Comparison of ENCODE assay signal across 8 cellular contexts in genomic region chr11:45900175-45900800, GRCh38. TPM values are rescaled to one million over a fixed set of nuclear protein-coding genes. Genes with fewer than 3 reads are reported as not detected.
DNase-seq lines count a peak whose midpoint lies in the region; ATAC-seq and TF ChIP-seq lines count a peak whose summit lies in the region.
"Not testable (repeated sequence)": the region's sequence is repeated elsewhere in the genome, so short reads cannot be mapped to it uniquely, and the experiment has no call there.

No MANE protein-coding gene starts in this region.

- H3K4me3 ChIP-seq in BE2C (ENCODE audit: low read depth, low read length) (peak overlapping the region; percentile 57), GM23338 (peak overlapping the region; percentile 75), NT2/D1 (ENCODE audit: insufficient read length, low read depth) (peak overlapping the region; percentile 85), duodenal mucosa (ENCODE audit: low read depth in 1 of 2, low read length in 2 of 2) (peak overlapping the region; percentile 28 to 40), iPS DF 6.9 (ENCODE audit: low read length) (peak overlapping the region; percentile 55; the same call in 1 of the 2 replicates), stomach (peak overlapping the region; percentile 46 to 63 (median 58))

- not testable (repeated sequence) for H3K27ac ChIP-seq in GM23338 (ENCODE audit: low read depth); duodenal mucosa (ENCODE audit: low read depth, low read length); iPS DF 6.9 (ENCODE audit: low read length)
- H3K27ac ChIP-seq in stomach: peak overlapping the region in 4 of 5 donors; percentile 17 to 82 (median 72)

- not testable (repeated sequence) for H3K9me2 ChIP-seq in GM23338 (ENCODE audit: insufficient read depth)

- H3K27ac Mint-ChIP-seq in GM23338; activated T-cell treated with anti-CD3 and anti-CD28 coated beads, Interleukin-2, amount 50 U/mL, for 72 hours; natural killer cell treated with Interleukin-12 subunit alpha and Interleukin-12 subunit beta and Interleukin-15 and Interleukin-18, amount 100 ng/mL, for 72 hours: not testable (repeated sequence)

- peaks cover 20% of the 10 kb centered on the region for H3K4me1 Mint-ChIP-seq in GM23338
- H3K4me1 Mint-ChIP-seq in activated T-cell treated with anti-CD3 and anti-CD28 coated beads, Interleukin-2, amount 50 U/mL, for 72 hours (ENCODE audit: low read depth); natural killer cell treated with Interleukin-12 subunit alpha and Interleukin-12 subunit beta and Interleukin-15 and Interleukin-18, amount 100 ng/mL, for 72 hours (ENCODE audit: low read depth in 2 of 2): not testable (repeated sequence)

- H3K9me3 ChIP-seq in BE2C; NT2/D1 (ENCODE audit: insufficient read depth, low read length); duodenal mucosa (ENCODE audit: control insufficient read depth in 1 of 2, low read length in 2 of 2); iPS DF 6.9 (ENCODE audit: control insufficient read depth, insufficient read depth, low read length); stomach: not testable (repeated sequence)

- intact Hi-C loops in stomach (cut with DNase I; ENCODE audit: low total_unique reads): not testable (repeated sequence)

- TF ChIP-seq CTCF in BE2C (IDR thresholded peaks at IDR 0.05; ENCODE audit: low read depth, low read length); GM23338 (conservative IDR thresholded peaks at IDR 0.05; ENCODE audit: low read depth in 2 of 2); stomach (IDR thresholded peaks at IDR 0.05): not testable (repeated sequence)

- H3K9me3 Mint-ChIP-seq in GM23338; activated T-cell treated with anti-CD3 and anti-CD28 coated beads, Interleukin-2, amount 50 U/mL, for 72 hours; natural killer cell treated with Interleukin-12 subunit alpha and Interleukin-12 subunit beta and Interleukin-15 and Interleukin-18, amount 100 ng/mL, for 72 hours: not testable (repeated sequence)

- H3K4me3 Mint-ChIP-seq in GM23338: peak overlapping the region; percentile 69
- peak overlapping the region; percentile 58 to 70 for H3K4me3 Mint-ChIP-seq in activated T-cell treated with anti-CD3 and anti-CD28 coated beads, Interleukin-2, amount 50 U/mL, for 72 hours
- peak overlapping the region; percentile 65 for H3K4me3 Mint-ChIP-seq in natural killer cell treated with Interleukin-12 subunit alpha and Interleukin-12 subunit beta and Interleukin-15 and Interleukin-18, amount 100 ng/mL, for 72 hours

- peak overlapping the region; percentile 90 for H3K9ac ChIP-seq in NT2/D1 (ENCODE audit: insufficient read length, low read depth)
- not testable (repeated sequence) for H3K9ac ChIP-seq in duodenal mucosa (ENCODE audit: low read depth in 1 of 2, low read length in 2 of 2)

- peak; percentile 15 for ATAC-seq in GM23338
- ATAC-seq in activated T-cell treated with anti-CD3 and anti-CD28 coated beads, Interleukin-2, amount 50 U/mL, for 72 hours (replicated peaks in 1 of 2); natural killer cell treated with Interleukin-12 subunit alpha and Interleukin-12 subunit beta and Interleukin-15 and Interleukin-18, amount 100 ng/mL, for 72 hours: not testable (repeated sequence)

- TF ChIP-seq POLR2A in stomach (IDR thresholded peaks at IDR 0.05): not testable (repeated sequence)

- peak overlapping the region; percentile 99 for H3K4me2 ChIP-seq in GM23338

- H3K79me2 ChIP-seq in GM23338 (replicated peaks; ENCODE audit: insufficient read depth): not testable (repeated sequence)

- H3K4me1 ChIP-seq in BE2C (peaks cover 27% of the 10 kb centered on the region), GM23338 (ENCODE audit: insufficient read depth) (peaks cover 21% of the 10 kb centered on the region), NT2/D1 (ENCODE audit: insufficient read depth, insufficient read length) (peaks cover 41% of the 10 kb centered on the region), duodenal mucosa (ENCODE audit: control insufficient read depth in 1 of 2, insufficient read depth in 2 of 2, low read length in 2 of 2) (peaks cover 17 to 22% of the 10 kb centered on the region in 2 donors), iPS DF 6.9 (ENCODE audit: control insufficient read depth, insufficient read depth, low read length) (peaks cover 11% of the 10 kb centered on the region), stomach (peaks cover 21 to 41% (median 27%) of the 10 kb centered on the region in 4 donors)

- H3K36me3 ChIP-seq in BE2C (peaks cover 22% of the 10 kb centered on the region), NT2/D1 (ENCODE audit: insufficient read depth, insufficient read length, low read length) (peaks cover 30% of the 10 kb centered on the region), iPS DF 6.9 (ENCODE audit: control insufficient read depth, insufficient read depth, low read length) (peaks cover 12% of the 10 kb centered on the region), stomach (peaks cover 0 to 33% (median 26%) of the 10 kb centered on the region in 4 donors)
- H3K36me3 ChIP-seq in GM23338 (ENCODE audit: insufficient read depth); duodenal mucosa (ENCODE audit: control insufficient read depth in 1 of 2, insufficient read depth in 2 of 2, low read length in 2 of 2): not testable (repeated sequence)

- not testable (repeated sequence) for DNase-seq in BE2C; NT2/D1 (ENCODE audit: low read depth, low spot score); activated T-cell treated with anti-CD3 and anti-CD28 coated beads, Interleukin-2, amount 50 U/mL, for 72 hours; iPS DF 6.9 (ENCODE audit: low read depth, low spot score); natural killer cell treated with Interleukin-12 subunit alpha and Interleukin-12 subunit beta and Interleukin-15 and Interleukin-18, amount 100 ng/mL, for 72 hours (ENCODE audit: low spot score); stomach
- DNase-seq in GM23338 (ENCODE audit: low spot score): peak; percentile 50

- H4K20me1 ChIP-seq in GM23338 (replicated peaks; ENCODE audit: insufficient read depth): not testable (repeated sequence)

- not testable (repeated sequence) for TF ChIP-seq EP300 in stomach (IDR thresholded peaks at IDR 0.05)

- not testable (repeated sequence) for H3K27me3 ChIP-seq in BE2C; GM23338 (ENCODE audit: insufficient read depth); iPS DF 6.9 (ENCODE audit: control insufficient read depth, insufficient read depth, low read length)
- peaks cover 19% of the 10 kb centered on the region for H3K27me3 ChIP-seq in NT2/D1 (ENCODE audit: insufficient read depth, insufficient read length)
- H3K27me3 ChIP-seq in duodenal mucosa (ENCODE audit: control insufficient read depth in 1 of 2, insufficient read depth in 2 of 2, low read length in 2 of 2): peaks cover 25 to 29% of the 10 kb centered on the region in 2 donors
- peaks cover 0 to 50% (median 13%) of the 10 kb centered on the region in 3 donors for H3K27me3 ChIP-seq in stomach

- H3K27me3 Mint-ChIP-seq in GM23338 (ENCODE audit: insufficient read depth, low read depth, poor library complexity): peaks cover 19% of the 10 kb centered on the region
- H3K27me3 Mint-ChIP-seq in activated T-cell treated with anti-CD3 and anti-CD28 coated beads, Interleukin-2, amount 50 U/mL, for 72 hours (ENCODE audit: low read depth): peaks cover 18% of the 10 kb centered on the region
- H3K27me3 Mint-ChIP-seq in natural killer cell treated with Interleukin-12 subunit alpha and Interleukin-12 subunit beta and Interleukin-15 and Interleukin-18, amount 100 ng/mL, for 72 hours: not testable (repeated sequence)

- peaks cover 19% of the 10 kb centered on the region for H3K36me3 Mint-ChIP-seq in GM23338 (ENCODE audit: low read depth)
- not testable (repeated sequence) for H3K36me3 Mint-ChIP-seq in activated T-cell treated with anti-CD3 and anti-CD28 coated beads, Interleukin-2, amount 50 U/mL, for 72 hours (ENCODE audit: insufficient read depth in 2 of 2); natural killer cell treated with Interleukin-12 subunit alpha and Interleukin-12 subunit beta and Interleukin-15 and Interleukin-18, amount 100 ng/mL, for 72 hours

- not testable (repeated sequence) for H2AFZ ChIP-seq in GM23338

- not testable (repeated sequence) for H3F3A ChIP-seq in GM23338 (replicated peaks; ENCODE audit: low read depth)

- no CpG with 5 or more reads among the region's 59 CpGs for WGBS in iPS DF 6.9 (ENCODE audit: insufficient coverage, insufficient read length)
- 2 to 12% (median 3%) methylated on average over 14 to 38 of the region's 59 CpGs for WGBS in stomach, 5 donors

RNA-seq across cellular contexts. Expression of gene FREY1, which starts 6.8 kb away (rescaled TPM):
- not detected for polyA plus RNA-seq in BE2C (2012; ENCODE audit: insufficient read depth, insufficient read length, low read depth)
- 1.1 TPM in 1 of 2 replicates, not detected in the other for total RNA-seq in GM23338 (2014; rRNA removed; shearing (Covaris generic))
- not detected in 2 replicates for polyA plus RNA-seq in GM23338 (2016; fragmentation: Nextera tagmentation; extraction: Ambion mirVana)
- total RNA-seq in activated T-cell treated with anti-CD3 and anti-CD28 coated beads, Interleukin-2, amount 50 U/mL, for 72 hours: 1 to 10 TPM; 1.3 to 1.9 TPM
- total RNA-seq in natural killer cell treated with Interleukin-12 subunit alpha and Interleukin-12 subunit beta and Interleukin-15 and Interleukin-18, amount 100 ng/mL, for 72 hours: 1 to 10 TPM; 4.2 to 4.9 TPM
- 1 to 10 TPM in 2 of 5 donors, not detected in 3; 6.7 to 9.9 TPM for total RNA-seq in stomach
- under 1 TPM in 2 of 3 donors, not detected in 1; 0.33 to 0.50 TPM for polyA plus RNA-seq in stomach

RNA-seq across cellular contexts. Expression of gene MAPK8IP1, which starts 14.8 kb away (rescaled TPM):
- 165 TPM for polyA plus RNA-seq in BE2C (2012; ENCODE audit: insufficient read depth, insufficient read length, low read depth)
- 34.1 and 39.4 TPM in 2 replicates for total RNA-seq in GM23338 (2014; rRNA removed; shearing (Covaris generic))
- polyA plus RNA-seq in GM23338 (2016; fragmentation: Nextera tagmentation; extraction: Ambion mirVana) (5.9 and 6.8 TPM in 2 replicates), stomach (1 to 10 TPM; 4.9 to 8.3 (median 7.6) TPM)
- total RNA-seq in activated T-cell treated with anti-CD3 and anti-CD28 coated beads, Interleukin-2, amount 50 U/mL, for 72 hours: under 1 TPM; 0.50 to 0.69 TPM
- total RNA-seq in natural killer cell treated with Interleukin-12 subunit alpha and Interleukin-12 subunit beta and Interleukin-15 and Interleukin-18, amount 100 ng/mL, for 72 hours: 1 to 10 TPM; 2.0 to 3.4 TPM
- 1 to 10 TPM in 4 of 5 donors, not detected in 1; 2.9 to 8.0 (median 6.2) TPM for total RNA-seq in stomach

RNA-seq across cellular contexts. Expression of gene PEX16, which starts 17.4 kb away (rescaled TPM):
- polyA plus RNA-seq in BE2C (2012; ENCODE audit: insufficient read depth, insufficient read length, low read depth): 66.1 TPM
- total RNA-seq in GM23338 (2014; rRNA removed; shearing (Covaris generic)): 22.4 and 34.1 TPM in 2 replicates
- polyA plus RNA-seq in GM23338 (2016; fragmentation: Nextera tagmentation; extraction: Ambion mirVana) (23.3 and 27.6 TPM in 2 replicates), stomach (10 to 100 TPM; 35.5 to 44.2 (median 38.5) TPM)
- 10 to 100 TPM; 42.5 to 46.8 TPM for total RNA-seq in activated T-cell treated with anti-CD3 and anti-CD28 coated beads, Interleukin-2, amount 50 U/mL, for 72 hours
- total RNA-seq in natural killer cell treated with Interleukin-12 subunit alpha and Interleukin-12 subunit beta and Interleukin-15 and Interleukin-18, amount 100 ng/mL, for 72 hours: 10 to 100 TPM; 55.3 to 62.8 TPM
- 10 to 100 TPM in 4 of 5 donors, 1 to 10 TPM in 1; 9.9 to 72.7 (median 41.9) TPM for total RNA-seq in stomach

RNA-seq across cellular contexts. Expression of gene LARGE2, which starts 22.2 kb away (rescaled TPM):
- polyA plus RNA-seq in BE2C (2012; ENCODE audit: insufficient read depth, insufficient read length, low read depth): not detected
- total RNA-seq in GM23338 (2014; rRNA removed; shearing (Covaris generic)): 74.5 and 107 TPM in 2 replicates
- polyA plus RNA-seq in GM23338 (2016; fragmentation: Nextera tagmentation; extraction: Ambion mirVana): 89.8 and 97.8 TPM in 2 replicates
- total RNA-seq in activated T-cell treated with anti-CD3 and anti-CD28 coated beads, Interleukin-2, amount 50 U/mL, for 72 hours: 1 to 10 TPM in 1 of 2 donors, under 1 TPM in 1; 0.90 to 1.4 TPM
- total RNA-seq in natural killer cell treated with Interleukin-12 subunit alpha and Interleukin-12 subunit beta and Interleukin-15 and Interleukin-18, amount 100 ng/mL, for 72 hours: 1 to 10 TPM in 1 of 2 donors, not detected in 1; 2.0 TPM
- 10 to 100 TPM in 1 of 5 donors, 1 to 10 TPM in 2, not detected in 2; 4.2 to 11.3 (median 7.6) TPM for total RNA-seq in stomach
- polyA plus RNA-seq in stomach: 10 to 100 TPM; 13.8 to 45.1 (median 17.4) TPM

RNA-seq across cellular contexts. Expression of gene CRY2, which starts 53.0 kb away (rescaled TPM):
- 12.8 TPM for polyA plus RNA-seq in BE2C (2012; ENCODE audit: insufficient read depth, insufficient read length, low read depth)
- 14.6 and 15.4 TPM in 2 replicates for total RNA-seq in GM23338 (2014; rRNA removed; shearing (Covaris generic))
- polyA plus RNA-seq in GM23338 (2016; fragmentation: Nextera tagmentation; extraction: Ambion mirVana): 5.6 and 9.5 TPM in 2 replicates
- 10 to 100 TPM; 20.2 to 23.8 TPM for total RNA-seq in activated T-cell treated with anti-CD3 and anti-CD28 coated beads, Interleukin-2, amount 50 U/mL, for 72 hours
- total RNA-seq in natural killer cell treated with Interleukin-12 subunit alpha and Interleukin-12 subunit beta and Interleukin-15 and Interleukin-18, amount 100 ng/mL, for 72 hours: 10 to 100 TPM; 22.8 to 28.5 TPM
- total RNA-seq in stomach: 10 to 100 TPM; 20.4 to 45.9 (median 38.4) TPM
- polyA plus RNA-seq in stomach: 10 to 100 TPM in 1 of 3 donors, 1 to 10 TPM in 2; 8.2 to 13.3 (median 9.8) TPM

Comparison
In these comparisons a context has a peak if more than half of its experiments do, and no peak if none do; other contexts are left out.
1. H3K4me3 ChIP-seq: peak in every context shown above with its lines; median percentile 85 in NT2/D1; 75 in GM23338; 58 in stomach; 57 in BE2C; 55 in iPS DF 6.9; 34 in duodenal mucosa.